20 cellular contexts compared by ENCODE assay signal in genomic region chr5:123527190-123527589, GRCh38. TPM values are rescaled to one million over a fixed set of nuclear protein-coding genes. Genes with fewer than 3 reads are reported as not detected.
A peak's percentile ranks its signal among the peaks of the same experiment; 100 is the strongest.
DNase-seq lines count a peak whose midpoint lies in the region; ATAC-seq and TF ChIP-seq lines count a peak whose summit lies in the region.
"Had no signal": no experiment of that assay in that cellular context is flagged by ENCODE, and none has a peak within 500 bp of the region (broad histone marks: within the 10 kb centered on the region; RNA-seq: fewer than 3 reads in every experiment).

No MANE protein-coding gene starts in this region.

- H3K4me1 ChIP-seq in GM23248 (ENCODE audit: insufficient read depth) (peaks cover 16% of the 10 kb centered on the region; the same call in 1 of the 2 replicates), transverse colon (peaks cover 0 to 60% (median 35%) of the 10 kb centered on the region in 4 donors)
- H3K4me1 ChIP-seq: BLaER1 had no signal

- H3K9me3 ChIP-seq in GM23248 (ENCODE audit: low read depth) = no peaks in the 10 kb centered on the region
- H3K9me3 ChIP-seq in transverse colon = no peaks in the 10 kb centered on the region
- H3K9me3 ChIP-seq: esophagus muscularis mucosa, upper lobe of left lung had no signal

- in situ Hi-C loops in GM23248 (cut with MboI) = no loop called here
- in situ Hi-C loops in transverse colon (cut with MboI; ENCODE audit: low pct_ligation_motif_present in 1 of 4, low pct_unique_long_range_greater_than_20kb in 1 of 4, low sequenced_read_pairs in 3 of 4) = no loop called here

- DNase-seq in natural killer cell (no peak), GM23248 (no peak), WTC11 (ENCODE audit: low spot score) (no peak), transverse colon (no peak)
- no peak for DNase-seq in natural killer cell treated with Interleukin-12 subunit alpha and Interleukin-12 subunit beta and Interleukin-15 and Interleukin-18, amount 100 ng/mL, for 72 hours (ENCODE audit: low spot score)
- DNase-seq in activated CD4-positive, alpha-beta T cell treated with anti-CD3 and anti-CD28 coated beads for 48 hours = no peak
- DNase-seq in stimulated activated naive CD4-positive, alpha-beta T cell (lab: John Stamatoyannopoulos, UW) = no peak
- DNase-seq: activated CD4-positive, alpha-beta T cell treated with anti-CD3 and anti-CD28 coated beads for 4 hours; activated effector memory CD4-positive, alpha-beta T cell treated with anti-CD3 and anti-CD28 coated beads, Interleukin-2, amount 50 U/mL, for 16 hours; amniotic stem cell; NCI-H1048; NCI-H2081 treated with DMSO at 0.1 percent for 48 hours; small intestine; stimulated activated CD4-positive, alpha-beta T cell treated with anti-CD3 and anti-CD28 coated beads, Interleukin-4, amount 100 ng/mL, for 1 hour; SW 1271; upper lobe of left lung had no signal

- H3K27ac Mint-ChIP-seq in natural killer cell (peak overlapping the region; percentile 41 to 63), WTC11 (peak overlapping the region; percentile 13; the same call in 1 of the 2 replicates)
- H3K27ac Mint-ChIP-seq in natural killer cell treated with Interleukin-12 subunit alpha and Interleukin-12 subunit beta and Interleukin-15 and Interleukin-18, amount 100 ng/mL, for 72 hours = no peak overlapping the region

- no peak overlapping the region for H3K4me3 ChIP-seq in GM23248
- no peak overlapping the region for H3K4me3 ChIP-seq in transverse colon
- H3K4me3 ChIP-seq: BLaER1, esophagus muscularis mucosa, upper lobe of left lung had no signal

- no peak overlapping the region for H3K9ac ChIP-seq in GM23248
- H3K9ac ChIP-seq: BLaER1 had no signal

- H3K4me3 Mint-ChIP-seq in natural killer cell = no peak overlapping the region
- no peak overlapping the region for H3K4me3 Mint-ChIP-seq in natural killer cell treated with Interleukin-12 subunit alpha and Interleukin-12 subunit beta and Interleukin-15 and Interleukin-18, amount 100 ng/mL, for 72 hours
- H3K4me3 Mint-ChIP-seq in WTC11 = no peak overlapping the region

- no peak for TF ChIP-seq EP300 in transverse colon (IDR thresholded peaks at IDR 0.05; ENCODE audit: low read depth)

- peaks cover 100% of the 10 kb centered on the region for H3K79me2 ChIP-seq in GM23248 (ENCODE audit: insufficient read depth)

- peaks cover 29% of the 10 kb centered on the region for H4K20me1 ChIP-seq in GM23248 (ENCODE audit: insufficient read depth)

- H3K9me3 Mint-ChIP-seq in natural killer cell (no peaks in the 10 kb centered on the region), WTC11 (no peaks in the 10 kb centered on the region)
- no peaks in the 10 kb centered on the region for H3K9me3 Mint-ChIP-seq in natural killer cell treated with Interleukin-12 subunit alpha and Interleukin-12 subunit beta and Interleukin-15 and Interleukin-18, amount 100 ng/mL, for 72 hours

- no peaks in the 10 kb centered on the region for H3K9me2 ChIP-seq in GM23248 (ENCODE audit: insufficient read depth)

- H3K36me3 ChIP-seq in GM23248 (ENCODE audit: low read depth) (no peaks in the 10 kb centered on the region), transverse colon (no peaks in the 10 kb centered on the region)
- H3K36me3 ChIP-seq: esophagus muscularis mucosa, upper lobe of left lung had no signal

- no peak overlapping the region for H2AFZ ChIP-seq in GM23248

- H3K4me1 Mint-ChIP-seq in natural killer cell = peaks cover 54 to 56% of the 10 kb centered on the region in 2 donors
- H3K4me1 Mint-ChIP-seq in natural killer cell treated with Interleukin-12 subunit alpha and Interleukin-12 subunit beta and Interleukin-15 and Interleukin-18, amount 100 ng/mL, for 72 hours (ENCODE audit: low read depth in 2 of 2) = peaks cover 37 to 42% of the 10 kb centered on the region in 2 donors
- peaks cover 23% of the 10 kb centered on the region for H3K4me1 Mint-ChIP-seq in WTC11

- CTCF ChIA-PET in WTC11 (lab: Charles Lee) = no interaction called here

- intact Hi-C loops in natural killer cell (cut with micrococcal nuclease) = no loop called here
- intact Hi-C loops in transverse colon (cut with DNase I; ENCODE audit: low total_unique reads) = no loop called here

- H3K27me3 Mint-ChIP-seq in natural killer cell (ENCODE audit: low read depth in 2 of 2) (no peaks in the 10 kb centered on the region), WTC11 (ENCODE audit: low read depth) (no peaks in the 10 kb centered on the region)
- H3K27me3 Mint-ChIP-seq in natural killer cell treated with Interleukin-12 subunit alpha and Interleukin-12 subunit beta and Interleukin-15 and Interleukin-18, amount 100 ng/mL, for 72 hours = no peaks in the 10 kb centered on the region

- no peaks in the 10 kb centered on the region for H3F3A ChIP-seq in GM23248 (ENCODE audit: insufficient read depth)

- TF ChIP-seq CTCF in natural killer cell (IDR thresholded peaks at IDR 0.05) = no peak
- no peak for TF ChIP-seq CTCF in WTC11 (IDR thresholded peaks at IDR 0.05)
- TF ChIP-seq CTCF in transverse colon (IDR thresholded peaks at IDR 0.05) = no peak

- H3K36me3 Mint-ChIP-seq in natural killer cell (no peaks in the 10 kb centered on the region), WTC11 (no peaks in the 10 kb centered on the region)
- no peaks in the 10 kb centered on the region for H3K36me3 Mint-ChIP-seq in natural killer cell treated with Interleukin-12 subunit alpha and Interleukin-12 subunit beta and Interleukin-15 and Interleukin-18, amount 100 ng/mL, for 72 hours

- TF ChIP-seq POLR2A in transverse colon (IDR thresholded peaks at IDR 0.05) = no peak

- H3K4me2 ChIP-seq in GM23248 (ENCODE audit: unreplicated experiment) = peak overlapping the region; percentile 5
- H3K4me2 ChIP-seq: BLaER1 had no signal

- H3K27ac ChIP-seq in GM23248 = no peak overlapping the region
- peak overlapping the region in 2 of 4 donors; percentile 19 to 44 for H3K27ac ChIP-seq in transverse colon
- H3K27ac ChIP-seq: BLaER1, esophagus muscularis mucosa, upper lobe of left lung had no signal

- ATAC-seq in natural killer cell (no peak), WTC11 (no peak), HG03521 (IDR thresholded peaks at IDR 0.05; ENCODE audit: unreplicated experiment) (no peak)
- ATAC-seq in natural killer cell treated with Interleukin-12 subunit alpha and Interleukin-12 subunit beta and Interleukin-15 and Interleukin-18, amount 100 ng/mL, for 72 hours = no peak
- ATAC-seq: HCT116 had no signal

- POLR2A ChIA-PET in WTC11 (lab: Charles Lee) = interaction anchor here (1.1 kb wide), 1 partner anchor 15 kb away, joined by 3 read pairs; the partner anchor contains the start of gene CSNK1G3

- no peaks in the 10 kb centered on the region for H3K27me3 ChIP-seq in GM23248 (replicated peaks; ENCODE audit: insufficient read depth)
- no peaks in the 10 kb centered on the region for H3K27me3 ChIP-seq in transverse colon
- H3K27me3 ChIP-seq: BLaER1, esophagus muscularis mucosa, upper lobe of left lung had no signal

TF ChIP-seq in WTC11, 78 proteins besides CTCF, POLR2A, EP300 and RAD21 (continues in another document):
- no peak for TF ChIP-seq HMGXB4 (CRISPR knock-in tag; IDR thresholded peaks at IDR 0.05)
- TF ChIP-seq ZBTB21 (CRISPR knock-in tag; IDR thresholded peaks at IDR 0.05; ENCODE audit: borderline replicate concordance) = no peak
- TF ChIP-seq IRF1 (CRISPR knock-in tag; IDR thresholded peaks at IDR 0.05) = no peak
- no peak for TF ChIP-seq FOXJ3 (CRISPR knock-in tag; IDR thresholded peaks at IDR 0.05; ENCODE audit: borderline replicate concordance)
- no peak for TF ChIP-seq NR3C1 (CRISPR knock-in tag; conservative IDR thresholded peaks at IDR 0.05; ENCODE audit: low read depth)
- TF ChIP-seq, protein P1, sequence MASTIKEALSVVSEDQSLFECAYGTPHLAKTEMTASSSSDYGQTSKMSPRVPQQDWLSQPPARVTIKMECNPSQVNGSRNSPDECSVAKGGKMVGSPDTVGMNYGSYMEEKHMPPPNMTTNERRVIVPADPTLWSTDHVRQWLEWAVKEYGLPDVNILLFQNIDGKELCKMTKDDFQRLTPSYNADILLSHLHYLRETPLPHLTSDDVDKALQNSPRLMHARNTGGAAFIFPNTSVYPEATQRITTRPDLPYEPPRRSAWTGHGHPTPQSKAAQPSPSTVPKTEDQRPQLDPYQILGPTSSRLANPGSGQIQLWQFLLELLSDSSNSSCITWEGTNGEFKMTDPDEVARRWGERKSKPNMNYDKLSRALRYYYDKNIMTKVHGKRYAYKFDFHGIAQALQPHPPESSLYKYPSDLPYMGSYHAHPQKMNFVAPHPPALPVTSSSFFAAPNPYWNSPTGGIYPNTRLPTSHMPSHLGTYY (CRISPR knock-in tag; IDR thresholded peaks at IDR 0.05) = no peak

RNA-seq across cellular contexts. Expression of gene CSNK1G3, which starts 15.2 kb away (rescaled TPM):
- total RNA-seq in natural killer cell (100 to 1,000 TPM in 2 of 3 donors, 10 to 100 TPM in 1; 96.7 to 111 (median 101) TPM), WTC11 (2021) (50.6 to 53.1 TPM (median 51.2 TPM) in 3 replicates), transverse colon (10 to 100 TPM; 31.8 to 84.0 (median 55.9) TPM)
- total RNA-seq in natural killer cell treated with Interleukin-12 subunit alpha and Interleukin-12 subunit beta and Interleukin-15 and Interleukin-18, amount 100 ng/mL, for 72 hours = 10 to 100 TPM; 34.3 to 35.4 TPM
- 63.2 and 79.9 TPM in 2 replicates for total RNA-seq in GM23248 (2014; rRNA removed; shearing (Covaris generic))
- polyA plus RNA-seq in GM23248 (2016; fragmentation: Nextera tagmentation; extraction: Ambion mirVana) = 29.5 and 37.4 TPM in 2 replicates

Comparison
In these comparisons a context has a peak if more than half of its experiments do, and no peak if none do; other contexts are left out.
1. H3K27ac Mint-ChIP-seq: peak in natural killer cell (2 of 2) and WTC11 (single experiment); none in natural killer cell treated with Interleukin-12 subunit alpha and Interleukin-12 subunit beta and Interleukin-15 and Interleukin-18, amount 100 ng/mL, for 72 hours (0 of 2).